16 cellular contexts compared by ENCODE assay signal in genomic region chr2:241066893-241067341, GRCh38. TPM values are rescaled to one million over a fixed set of nuclear protein-coding genes. Genes with fewer than 3 reads are reported as not detected.
A peak's percentile ranks its signal among the peaks of the same experiment; 100 is the strongest.
DNase-seq lines count a peak whose midpoint lies in the region; TF ChIP-seq lines count a peak whose summit lies in the region.
"Had no signal": no experiment of that assay in that cellular context is flagged by ENCODE, and none has a peak within 500 bp of the region (broad histone marks: within the 10 kb centered on the region; RNA-seq: fewer than 3 reads in every experiment).

No MANE protein-coding gene starts in this region.

- no peak for TF ChIP-seq EP300 in ovary (IDR thresholded peaks at IDR 0.05)

- no peaks in the 10 kb centered on the region for H3K9me3 ChIP-seq in right atrium auricular region
- no peaks in the 10 kb centered on the region for H3K9me3 ChIP-seq in left ventricle myocardium inferior (replicated peaks)
- H3K9me3 ChIP-seq in ovary = no peaks in the 10 kb centered on the region
- H3K9me3 ChIP-seq: BLaER1 had no signal

- H3K27ac ChIP-seq in right atrium auricular region (no peak overlapping the region), left ventricle myocardium inferior (replicated peaks) (no peak overlapping the region), ovary (no peak overlapping the region)
- H3K27ac ChIP-seq: BLaER1, epithelial cell of prostate had no signal

- H3K27ac Mint-ChIP-seq in type B pancreatic cell = no peak overlapping the region
- no peak overlapping the region for H3K27ac Mint-ChIP-seq in activated CD4-positive, alpha-beta memory T cell treated with anti-CD3 and anti-CD28 coated beads, Interleukin-2, amount 10 ng/mL, durations not matched to agents 7 days and 5 days
- H3K27ac Mint-ChIP-seq: activated CD4-positive, alpha-beta memory T cell treated with anti-CD3 and anti-CD28 coated beads for 36 hours had no signal

- no peak overlapping the region for H3K4me3 Mint-ChIP-seq in type B pancreatic cell
- no peak overlapping the region for H3K4me3 Mint-ChIP-seq in activated CD4-positive, alpha-beta memory T cell treated with anti-CD3 and anti-CD28 coated beads, Interleukin-2, amount 10 ng/mL, durations not matched to agents 7 days and 5 days
- H3K4me3 Mint-ChIP-seq: activated CD4-positive, alpha-beta memory T cell treated with anti-CD3 and anti-CD28 coated beads for 36 hours had no signal

- intact Hi-C loops in left ventricle myocardium inferior (cut with micrococcal nuclease) = no loop called here
- intact Hi-C loops in ovary (cut with DNase I) = no loop called here

- DNase-seq in right atrium auricular region (ENCODE audit: low spot score) (peak; percentile 36), left ventricle myocardium inferior (no peak), fibroblast of villous mesenchyme (ENCODE audit: low read depth) (no peak), type B pancreatic cell (ENCODE audit: extremely low spot score, unreplicated experiment) (peak; percentile 69), ovary (no peak)
- no peak for DNase-seq in effector CD8-positive, alpha-beta T cell (lab: John Stamatoyannopoulos, UW)
- DNase-seq in activated CD4-positive, alpha-beta memory T cell treated with anti-CD3 and anti-CD28 coated beads, Interleukin-2, amount 10 ng/mL, durations not matched to agents 7 days and 5 days = no peak
- DNase-seq: activated CD4-positive, alpha-beta memory T cell treated with anti-CD3 and anti-CD28 coated beads for 36 hours; activated gamma-delta T cell; hypothalamus; NCI-H1105 treated with DMSO at 0.1 percent for 48 hours; NCI-H524 treated with DMSO at 0.1 percent for 48 hours; T-helper 9 cell had no signal

- H3K4me3 ChIP-seq in right atrium auricular region (no peak overlapping the region), left ventricle myocardium inferior (no peak overlapping the region), fibroblast of villous mesenchyme (ENCODE audit: low read depth, low read length) (no peak overlapping the region), ovary (no peak overlapping the region)
- H3K4me3 ChIP-seq: BLaER1 had no signal

- TF ChIP-seq CTCF in right atrium auricular region (IDR thresholded peaks at IDR 0.05) (no peak), left ventricle myocardium inferior (IDR thresholded peaks at IDR 0.05; ENCODE audit: borderline replicate concordance) (no peak), fibroblast of villous mesenchyme (IDR thresholded peaks at IDR 0.05; ENCODE audit: insufficient read depth, low read depth, low read length) (peak; percentile 9), type B pancreatic cell (conservative IDR thresholded peaks at IDR 0.05) (no peak), ovary (IDR thresholded peaks at IDR 0.05) (no peak)

- POLR2A ChIA-PET in activated CD4-positive, alpha-beta memory T cell treated with anti-CD3 and anti-CD28 coated beads, Interleukin-2, amount 10 ng/mL, durations not matched to agents 7 days and 5 days (lab: Charles Lee) = no interaction called here

- H3K4me1 ChIP-seq in right atrium auricular region = peaks cover 0 to 7% of the 10 kb centered on the region in 2 donors
- H3K4me1 ChIP-seq in left ventricle myocardium inferior = peaks cover 11% of the 10 kb centered on the region
- peaks cover 2% of the 10 kb centered on the region for H3K4me1 ChIP-seq in ovary (ENCODE audit: insufficient read depth)
- H3K4me1 ChIP-seq: BLaER1 had no signal

- TF ChIP-seq POLR2A in ovary (IDR thresholded peaks at IDR 0.05) = no peak

- CTCF ChIA-PET in activated CD4-positive, alpha-beta memory T cell treated with anti-CD3 and anti-CD28 coated beads, Interleukin-2, amount 10 ng/mL, durations not matched to agents 7 days and 5 days (lab: Charles Lee) = no interaction called here

- no peaks in the 10 kb centered on the region for H3K27me3 ChIP-seq in right atrium auricular region
- H3K27me3 ChIP-seq in left ventricle myocardium inferior (ENCODE audit: low read depth) = peaks cover 8% of the 10 kb centered on the region
- H3K27me3 ChIP-seq in ovary = no peaks in the 10 kb centered on the region
- H3K27me3 ChIP-seq: BLaER1 had no signal

- H3K36me3 Mint-ChIP-seq in type B pancreatic cell = no peaks in the 10 kb centered on the region
- no peaks in the 10 kb centered on the region for H3K36me3 Mint-ChIP-seq in activated CD4-positive, alpha-beta memory T cell treated with anti-CD3 and anti-CD28 coated beads, Interleukin-2, amount 10 ng/mL, durations not matched to agents 7 days and 5 days (ENCODE audit: low read depth)
- H3K36me3 Mint-ChIP-seq: activated CD4-positive, alpha-beta memory T cell treated with anti-CD3 and anti-CD28 coated beads for 36 hours had no signal

- WGBS in ovary, 3 donors = 79 to 82% (median 80%) methylated on average over 15 of the region's 15 CpGs

- H3K4me1 Mint-ChIP-seq in type B pancreatic cell (ENCODE audit: unreplicated experiment) = no peaks in the 10 kb centered on the region
- no peaks in the 10 kb centered on the region for H3K4me1 Mint-ChIP-seq in activated CD4-positive, alpha-beta memory T cell treated with anti-CD3 and anti-CD28 coated beads, Interleukin-2, amount 10 ng/mL, durations not matched to agents 7 days and 5 days

- peaks cover 12% of the 10 kb centered on the region for H3K36me3 ChIP-seq in right atrium auricular region
- peaks cover 45% of the 10 kb centered on the region for H3K36me3 ChIP-seq in left ventricle myocardium inferior
- H3K36me3 ChIP-seq in ovary = no peaks in the 10 kb centered on the region
- H3K36me3 ChIP-seq: BLaER1 had no signal

- no peaks in the 10 kb centered on the region for H3K27me3 Mint-ChIP-seq in type B pancreatic cell
- no peaks in the 10 kb centered on the region for H3K27me3 Mint-ChIP-seq in activated CD4-positive, alpha-beta memory T cell treated with anti-CD3 and anti-CD28 coated beads, Interleukin-2, amount 10 ng/mL, durations not matched to agents 7 days and 5 days
- H3K27me3 Mint-ChIP-seq: activated CD4-positive, alpha-beta memory T cell treated with anti-CD3 and anti-CD28 coated beads for 36 hours had no signal

- H3K9me3 Mint-ChIP-seq in type B pancreatic cell = no peaks in the 10 kb centered on the region
- H3K9me3 Mint-ChIP-seq in activated CD4-positive, alpha-beta memory T cell treated with anti-CD3 and anti-CD28 coated beads, Interleukin-2, amount 10 ng/mL, durations not matched to agents 7 days and 5 days = no peaks in the 10 kb centered on the region
- H3K9me3 Mint-ChIP-seq: activated CD4-positive, alpha-beta memory T cell treated with anti-CD3 and anti-CD28 coated beads for 36 hours had no signal

TF ChIP-seq in PFSK-1, 5 proteins besides CTCF, POLR2A, EP300 and RAD21:
- peak; percentile 79 to 89 for TF ChIP-seq REST (IDR thresholded peaks at IDR 0.05; ENCODE audit: insufficient read depth in 1 of 2, low read depth in 2 of 2, low read length in 2 of 2)
- no peak for TF ChIP-seq POLR2AphosphoS5 (IDR thresholded peaks at IDR 0.05; ENCODE audit: low read depth, low read length)
TF ChIP-seq in PFSK-1: peak in this region for 1.

RNA-seq across cellular contexts. Expression of gene MTERF4, which starts 35.2 kb away (rescaled TPM):
- total RNA-seq in right atrium auricular region (10 to 100 TPM; 20.6 to 25.3 TPM), left ventricle myocardium inferior (19.5 TPM), fibroblast of villous mesenchyme (18.0 and 27.2 TPM in 2 replicates), type B pancreatic cell (ENCODE audit: low replicate concordance) (38.9 and 46.3 TPM in 2 replicates), ovary (10 to 100 TPM; 24.8 to 45.7 (median 35.7) TPM)
- 32.2 TPM for polyA plus RNA-seq in PFSK-1 (2012; ENCODE audit: insufficient read length, low read depth)
- polyA plus RNA-seq in ovary = 10 to 100 TPM; 41.6 to 60.7 TPM
- total RNA-seq in activated CD4-positive, alpha-beta memory T cell treated with anti-CD3 and anti-CD28 coated beads, Interleukin-2, amount 10 ng/mL, durations not matched to agents 7 days and 5 days = 10 to 100 TPM; 41.5 to 45.4 TPM

Comparison
In these comparisons a context has a peak if more than half of its experiments do, and no peak if none do; other contexts are left out.
1. DNase-seq: peak in right atrium auricular region (single experiment) and type B pancreatic cell (single experiment); none in left ventricle myocardium inferior (single experiment), fibroblast of villous mesenchyme (single experiment), effector CD8-positive, alpha-beta T cell (single experiment), ovary (0 of 5) and activated CD4-positive, alpha-beta memory T cell treated with anti-CD3 and anti-CD28 coated beads, Interleukin-2, amount 10 ng/mL, durations not matched to agents 7 days and 5 days (single experiment).